10 cellular contexts compared by ENCODE assay signal in genomic region chr18:21134895-21135294, GRCh38. TPM values are rescaled to one million over a fixed set of nuclear protein-coding genes. Genes with fewer than 3 reads are reported as not detected.
DNase-seq lines count a peak whose midpoint lies in the region; ATAC-seq and TF ChIP-seq lines count a peak whose summit lies in the region.
"Had no signal": no experiment of that assay in that cellular context is flagged by ENCODE, and none has a peak within 500 bp of the region (broad histone marks: within the 10 kb centered on the region; RNA-seq: fewer than 3 reads in every experiment).

No MANE protein-coding gene starts in this region.

- H3K4me2 ChIP-seq in MM.1S (ENCODE audit: low read depth, low read length) = no peak overlapping the region
- no peak overlapping the region for H3K4me2 ChIP-seq in GM23338
- H3K4me2 ChIP-seq: BLaER1 had no signal

- POLR2A ChIA-PET in naive thymus-derived CD8-positive, alpha-beta T cell (lab: Charles Lee) = no interaction called here

- H3K9ac ChIP-seq in MM.1S (ENCODE audit: low read length) = no peak overlapping the region
- H3K9ac ChIP-seq: BLaER1 had no signal

- no peaks in the 10 kb centered on the region for H3K36me3 Mint-ChIP-seq in naive thymus-derived CD8-positive, alpha-beta T cell
- H3K36me3 Mint-ChIP-seq in GM23338 (ENCODE audit: low read depth) = no peaks in the 10 kb centered on the region
- H3K36me3 Mint-ChIP-seq in glutamatergic neuron (ENCODE audit: unreplicated experiment) = no peaks in the 10 kb centered on the region
- H3K36me3 Mint-ChIP-seq: activated naive CD8-positive, alpha-beta T cell had no signal

- no peak overlapping the region for H3K4me3 Mint-ChIP-seq in naive thymus-derived CD8-positive, alpha-beta T cell
- H3K4me3 Mint-ChIP-seq in GM23338 (no peak overlapping the region), glutamatergic neuron (ENCODE audit: unreplicated experiment) (no peak overlapping the region)
- H3K4me3 Mint-ChIP-seq: activated naive CD8-positive, alpha-beta T cell had no signal

- no peak overlapping the region for H3K27ac Mint-ChIP-seq in naive thymus-derived CD8-positive, alpha-beta T cell
- no peak overlapping the region for H3K27ac Mint-ChIP-seq in GM23338
- H3K27ac Mint-ChIP-seq in glutamatergic neuron (ENCODE audit: unreplicated experiment) = no peak overlapping the region
- H3K27ac Mint-ChIP-seq: activated naive CD8-positive, alpha-beta T cell had no signal

- no peaks in the 10 kb centered on the region for H3F3A ChIP-seq in MM.1S (ENCODE audit: insufficient read depth, low read length)
- H3F3A ChIP-seq in GM23338 (replicated peaks; ENCODE audit: low read depth) = no peaks in the 10 kb centered on the region

- H3K27me3 Mint-ChIP-seq in naive thymus-derived CD8-positive, alpha-beta T cell = no peaks in the 10 kb centered on the region
- no peaks in the 10 kb centered on the region for H3K27me3 Mint-ChIP-seq in GM23338 (ENCODE audit: insufficient read depth, low read depth, poor library complexity)
- peaks cover 1% of the 10 kb centered on the region for H3K27me3 Mint-ChIP-seq in glutamatergic neuron (ENCODE audit: unreplicated experiment)
- H3K27me3 Mint-ChIP-seq: activated naive CD8-positive, alpha-beta T cell had no signal

- no peaks in the 10 kb centered on the region for H3K79me2 ChIP-seq in MM.1S (ENCODE audit: low read length)
- no peaks in the 10 kb centered on the region for H3K79me2 ChIP-seq in GM23338 (replicated peaks; ENCODE audit: insufficient read depth)

- no peaks in the 10 kb centered on the region for H3K9me3 ChIP-seq in MM.1S (replicated peaks; ENCODE audit: insufficient read depth, low read length)

- H3K9me2 ChIP-seq in MM.1S (replicated peaks; ENCODE audit: insufficient read depth, low read length) (no peaks in the 10 kb centered on the region), GM23338 (ENCODE audit: insufficient read depth) (no peaks in the 10 kb centered on the region)

- ATAC-seq in naive thymus-derived CD8-positive, alpha-beta T cell = peak; percentile 57 to 73
- no peak for ATAC-seq in GM23338
- no peak for ATAC-seq in esophagus mucosa

- H3K9me3 Mint-ChIP-seq in naive thymus-derived CD8-positive, alpha-beta T cell = no peaks in the 10 kb centered on the region
- H3K9me3 Mint-ChIP-seq in GM23338 = peaks cover 16% of the 10 kb centered on the region
- no peaks in the 10 kb centered on the region for H3K9me3 Mint-ChIP-seq in glutamatergic neuron (ENCODE audit: unreplicated experiment)

- H3K4me3 ChIP-seq in MM.1S (ENCODE audit: low read length) (no peak overlapping the region), brain microvascular endothelial cell (ENCODE audit: low read depth, low read length) (no peak overlapping the region), GM23338 (no peak overlapping the region)
- H3K4me3 ChIP-seq: BLaER1 had no signal

- no peaks in the 10 kb centered on the region for H3K4me1 ChIP-seq in MM.1S (ENCODE audit: low read length)
- no peaks in the 10 kb centered on the region for H3K4me1 ChIP-seq in GM23338 (ENCODE audit: insufficient read depth)
- H3K4me1 ChIP-seq: BLaER1 had no signal

- H3K36me3 ChIP-seq in MM.1S (replicated peaks; ENCODE audit: insufficient read depth, low read length) = no peaks in the 10 kb centered on the region
- H3K36me3 ChIP-seq in brain microvascular endothelial cell (replicated peaks) = no peaks in the 10 kb centered on the region
- 0 out of 2 replicates have a peak, but pooled peaks cover 3% of the 10 kb centered on the region for H3K36me3 ChIP-seq in GM23338 (ENCODE audit: insufficient read depth)
- H3K36me3 ChIP-seq: BLaER1 had no signal

- no peak overlapping the region for H3K27ac ChIP-seq in MM.1S (ENCODE audit: low read length)
- no peak overlapping the region for H3K27ac ChIP-seq in brain microvascular endothelial cell
- H3K27ac ChIP-seq in GM23338 (ENCODE audit: low read depth) = no peak overlapping the region
- H3K27ac ChIP-seq: BLaER1 had no signal

- DNase-seq in NCI-H146 (lab: John Stamatoyannopoulos, UW) (peak; percentile 23), NCI-H146 treated with DMSO at 0.1 percent for 48 hours (lab: John Stamatoyannopoulos, UW; ENCODE audit: unreplicated experiment) (no peak), MM.1S (peak; percentile 12), brain microvascular endothelial cell (no peak), GM23338 (ENCODE audit: low spot score) (no peak), glutamatergic neuron (no peak)
- DNase-seq in naive thymus-derived CD8-positive, alpha-beta T cell = peak in 8 of 10 donors; percentile 6 to 66 (median 38)

- H3K27me3 ChIP-seq in MM.1S (replicated peaks; ENCODE audit: insufficient read depth, low read length) (no peaks in the 10 kb centered on the region), brain microvascular endothelial cell (replicated peaks) (no peaks in the 10 kb centered on the region), GM23338 (ENCODE audit: insufficient read depth) (no peaks in the 10 kb centered on the region)
- H3K27me3 ChIP-seq: BLaER1 had no signal

- TF ChIP-seq CTCF in MM.1S (IDR thresholded peaks at IDR 0.05; ENCODE audit: low read length) (peak; percentile 35), brain microvascular endothelial cell (IDR thresholded peaks at IDR 0.05; ENCODE audit: low read depth, low read length, missing control alignments) (peak; percentile 30), GM23338 (conservative IDR thresholded peaks at IDR 0.05; ENCODE audit: low read depth in 2 of 2) (peak in 1 of 2 experiments; percentile 22; a peak in 2 of 4 replicates), glutamatergic neuron (IDR thresholded peaks at IDR 0.05; ENCODE audit: partially characterized antibody, unreplicated experiment) (no peak)

- H2AFZ ChIP-seq in MM.1S (ENCODE audit: low read length) (no peak overlapping the region), GM23338 (no peak overlapping the region)

- H3K4me1 Mint-ChIP-seq in naive thymus-derived CD8-positive, alpha-beta T cell = peaks cover 0 to 2% (median 0%) of the 10 kb centered on the region in 4 donors
- H3K4me1 Mint-ChIP-seq in GM23338 (no peaks in the 10 kb centered on the region), glutamatergic neuron (ENCODE audit: low read depth, unreplicated experiment) (no peaks in the 10 kb centered on the region)

- in situ Hi-C loops in brain microvascular endothelial cell (cut with HindIII; ENCODE audit: low pct_ligation_motif_present, low sequenced_read_pairs) = no loop called here

- no peaks in the 10 kb centered on the region for H4K20me1 ChIP-seq in MM.1S (ENCODE audit: insufficient read depth, low read length)
- H4K20me1 ChIP-seq in GM23338 (replicated peaks; ENCODE audit: insufficient read depth) = no peaks in the 10 kb centered on the region
- H4K20me1 ChIP-seq: BLaER1 had no signal

TF ChIP-seq in GM23338, 12 proteins besides CTCF, POLR2A, EP300 and RAD21 (continues in another document):
- TF ChIP-seq NANOG (IDR thresholded peaks at IDR 0.05; ENCODE audit: borderline replicate concordance) (no peak), EZH2phosphoT487 (IDR thresholded peaks at IDR 0.05; ENCODE audit: unreplicated experiment) (no peak)

RNA-seq across cellular contexts. Expression of gene ROCK1, which starts 23.3 kb away (rescaled TPM):
- total RNA-seq in naive thymus-derived CD8-positive, alpha-beta T cell = 10 to 100 TPM; 82.1 to 84.3 TPM
- polyA plus RNA-seq in naive thymus-derived CD8-positive, alpha-beta T cell = 10 to 100 TPM; 20.0 to 28.9 (median 27.7) TPM
- total RNA-seq in GM23338 (2014; rRNA removed; shearing (Covaris generic)) = 37.2 and 39.5 TPM in 2 replicates
- 36.5 and 42.8 TPM in 2 replicates for polyA plus RNA-seq in GM23338 (2016; fragmentation: Nextera tagmentation; extraction: Ambion mirVana)
- total RNA-seq in esophagus mucosa = 16.8 TPM
- 59.9 TPM for total RNA-seq in glutamatergic neuron (ENCODE audit: unreplicated experiment)

Comparison
In these comparisons a context has a peak if more than half of its experiments do, and no peak if none do; other contexts are left out.
1. DNase-seq: peak in NCI-H146 (single experiment), MM.1S (single experiment) and naive thymus-derived CD8-positive, alpha-beta T cell (8 of 10); none in NCI-H146 treated with DMSO at 0.1 percent for 48 hours (single experiment), brain microvascular endothelial cell (single experiment), GM23338 (single experiment) and glutamatergic neuron (single experiment).
2. ATAC-seq: peak in naive thymus-derived CD8-positive, alpha-beta T cell (2 of 2); none in GM23338 (single experiment) and esophagus mucosa (single experiment).